7 cellular contexts compared by ENCODE assay signal in the genomic region with DNA sequence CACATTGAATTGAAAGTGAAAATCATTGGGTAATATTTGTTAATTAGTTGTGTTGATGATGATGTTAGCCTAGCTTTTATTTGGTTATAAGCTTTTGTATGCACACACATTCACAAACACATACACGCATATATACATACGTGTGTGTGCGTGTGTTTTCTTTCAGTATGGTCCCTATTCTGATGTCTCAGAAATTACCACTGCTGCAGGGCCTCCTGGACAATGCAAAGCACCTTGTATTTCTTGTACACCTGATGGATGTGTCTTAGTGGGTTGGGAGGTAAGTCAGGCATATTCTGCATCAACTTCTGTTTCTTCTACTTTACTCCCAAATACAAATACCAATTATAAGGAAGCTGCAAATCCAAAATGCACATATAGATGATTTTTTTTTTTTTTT.
"Had no signal": no experiment of that assay in that cellular context is flagged by ENCODE, and none has a peak within 500 bp of the region (broad histone marks: within the 10 kb centered on the region; RNA-seq: fewer than 3 reads in every experiment).

No MANE protein-coding gene starts in this region.

- H3K27ac ChIP-seq: HL-60, KMS-11 had no signal

- FAIRE-seq: HTR-8/SVneo, K562 had no signal

- H3K4me3 ChIP-seq: K562 had no signal

- DNase-seq: IMR-90, KBM-7, KG1 had no signal

- H3K4me2 ChIP-seq: KMS-11 had no signal

- H3K9ac ChIP-seq: KMS-11 had no signal

- ATAC-seq: K562 had no signal
